9 cellular contexts compared by ENCODE assay signal in genomic region chr19:56838930-56839664, GRCh38. TPM values are rescaled to one million over a fixed set of nuclear protein-coding genes. Genes with fewer than 3 reads are reported as not detected.
DNase-seq lines count a peak whose midpoint lies in the region; ATAC-seq, FAIRE-seq and TF ChIP-seq lines count a peak whose summit lies in the region.
"Had no signal": no experiment of that assay in that cellular context is flagged by ENCODE, and none has a peak within 500 bp of the region (broad histone marks: within the 10 kb centered on the region; RNA-seq: fewer than 3 reads in every experiment).

No MANE protein-coding gene starts in this region.

- H3K9me3 ChIP-seq in K562 (replicated peaks; ENCODE audit: control insufficient read depth, insufficient read depth, low read depth, low read length), result peaks cover 2% of the 10 kb centered on the region; the same call in 1 of the 2 replicates
- peaks cover 0 to 88% (median 50%) of the 10 kb centered on the region in 8 donors for H3K9me3 ChIP-seq in spleen

- H4K20me1 ChIP-seq in KMS-11 (ENCODE audit: insufficient read depth) (no peaks in the 10 kb centered on the region), K562 (replicated peaks; ENCODE audit: control insufficient read depth, insufficient read depth, low read length) (no peaks in the 10 kb centered on the region)

- BruUV-seq in K562 (replicated peaks; lab: Mats Ljungman, UMichigan), result no TSS peak

- TF ChIP-seq CTCF in KMS-11 (conservative IDR thresholded peaks at IDR 0.05; ENCODE audit: low read depth, low read length), result no peak
- no peak for TF ChIP-seq CTCF in K562 (IDR thresholded peaks at IDR 0.05 in 2 of 3, conservative IDR thresholded peaks at IDR 0.05 in 1 of 3; ENCODE audit: insufficient read depth in 2 of 3, low read depth in 1 of 3, low read length in 3 of 3)
- no peak for TF ChIP-seq CTCF in kidney epithelial cell (IDR thresholded peaks at IDR 0.05; ENCODE audit: insufficient read depth, low read length, poor library complexity, severe bottlenecking)
- TF ChIP-seq CTCF in spleen (IDR thresholded peaks at IDR 0.05 in 8 of 11, conservative IDR thresholded peaks at IDR 0.05 in 3 of 11), result no peak

- H3K27ac ChIP-seq in KMS-11 (peak overlapping the region; percentile 74), K562 (ENCODE audit: extremely low read depth, low read depth, low read length) (no peak overlapping the region), spleen (peak overlapping the region in 7 of 8 donors; percentile 26 to 81 (median 76))

- TF ChIP-seq POLR2A in K562 (conservative IDR thresholded peaks at IDR 0.05) (no peak), spleen (IDR thresholded peaks at IDR 0.05) (no peak)

- whole genome bisulfite sequencing in K562 (ENCODE audit: insufficient coverage, low coverage, missing lambda C conversion rate), result 40% methylated on average over 33 of the region's 33 CpGs
- WGBS in spleen, 5 donors, result 44 to 69% (median 49%) methylated on average over 29 to 33 of the region's 33 CpGs

- TF ChIP-seq EP300 in K562 (IDR thresholded peaks at IDR 0.05; ENCODE audit: low read length), result no peak

- FAIRE-seq in K562 (lab: Jason Lieb, UNC), result no peak

- H3K27me3 Mint-ChIP-seq in activated CD4-positive, alpha-beta memory T cell treated with anti-CD3 and anti-CD28 coated beads, Interleukin-2, amount 10 ng/mL, durations not matched to agents 7 days and 5 days, result peaks cover 2% of the 10 kb centered on the region

- H3K9me1 ChIP-seq in K562 (ENCODE audit: control insufficient read depth, insufficient read depth, low read length), result no peaks in the 10 kb centered on the region

- POLR2A ChIA-PET in K562 (lab: Yijun Ruan, JAX), result no interaction called here
- POLR2A ChIA-PET in activated CD4-positive, alpha-beta memory T cell treated with anti-CD3 and anti-CD28 coated beads, Interleukin-2, amount 10 ng/mL, durations not matched to agents 7 days and 5 days (lab: Charles Lee), result no interaction called here

- DNase-seq in K562 (ENCODE audit: extremely low read depth in 1 of 4, low spot score in 3 of 4) (no peak), kidney epithelial cell (ENCODE audit: low read depth) (peak; percentile 85), spleen (peak; percentile 84)
- no peak for DNase-seq in activated CD4-positive, alpha-beta memory T cell treated with anti-CD3 and anti-CD28 coated beads, Interleukin-2, amount 10 ng/mL, durations not matched to agents 7 days and 5 days

- in situ Hi-C loops in K562 (cut with MboI), result no loop called here

- no peaks in the 10 kb centered on the region for H3K36me3 ChIP-seq in KMS-11 (ENCODE audit: insufficient read depth)
- H3K36me3 ChIP-seq in K562 (ENCODE audit: control insufficient read depth, insufficient read depth, low read length), result no peaks in the 10 kb centered on the region
- no peaks in the 10 kb centered on the region for H3K36me3 ChIP-seq in kidney epithelial cell (ENCODE audit: control insufficient read depth, insufficient read depth, low read length)
- H3K36me3 ChIP-seq in spleen, result no peaks in the 10 kb centered on the region

- no peaks in the 10 kb centered on the region for H3K79me2 ChIP-seq in KMS-11 (ENCODE audit: insufficient read depth, low read depth)
- no peaks in the 10 kb centered on the region for H3K79me2 ChIP-seq in K562 (ENCODE audit: control insufficient read depth, insufficient read depth, low read length)

- H3K4me1 ChIP-seq in KMS-11 (ENCODE audit: low read depth, poor library complexity, severe bottlenecking) (peaks cover 5% of the 10 kb centered on the region), K562 (replicated peaks in 1 of 2; ENCODE audit: control insufficient read depth in 2 of 2, insufficient read depth in 2 of 2, low read length in 2 of 2) (no peaks in the 10 kb centered on the region), spleen (peaks cover 0 to 10% (median 0%) of the 10 kb centered on the region in 6 donors)

- no peak overlapping the region for H3K4me3 Mint-ChIP-seq in activated CD4-positive, alpha-beta memory T cell treated with anti-CD3 and anti-CD28 coated beads, Interleukin-2, amount 10 ng/mL, durations not matched to agents 7 days and 5 days

- CTCF ChIA-PET in K562 (lab: Yijun Ruan, JAX; ENCODE audit: low intra/inter-chr PET ratio), result no interaction called here
- CTCF ChIA-PET in activated CD4-positive, alpha-beta memory T cell treated with anti-CD3 and anti-CD28 coated beads, Interleukin-2, amount 10 ng/mL, durations not matched to agents 7 days and 5 days (lab: Charles Lee), result interaction anchor here (0.7 kb wide), 1 partner anchor 262 kb away, joined by 3 read pairs; no protein-coding TSS in a partner anchor

- H3K4me2 ChIP-seq in KMS-11 (no peak overlapping the region), K562 (ENCODE audit: insufficient read depth, low read length) (no peak overlapping the region)

- H3K4me3 ChIP-seq in KMS-11 (IDR thresholded peaks at IDR 0.05; ENCODE audit: insufficient read depth, low read depth, low read length) (no peak overlapping the region), K562 (no peak overlapping the region), kidney epithelial cell (ENCODE audit: low read depth, low read length) (peak overlapping the region; percentile 4), spleen (peak overlapping the region in 5 of 8 donors; percentile 33 to 63 (median 37))

- intact Hi-C loops in K562 (cut with micrococcal nuclease), result no loop called here
- intact Hi-C loops in spleen (cut with DNase I; ENCODE audit: low total_unique reads), result no loop called here

- peaks cover 2% of the 10 kb centered on the region for H3K4me1 Mint-ChIP-seq in activated CD4-positive, alpha-beta memory T cell treated with anti-CD3 and anti-CD28 coated beads, Interleukin-2, amount 10 ng/mL, durations not matched to agents 7 days and 5 days

- H3K27ac Mint-ChIP-seq in activated CD4-positive, alpha-beta memory T cell treated with anti-CD3 and anti-CD28 coated beads, Interleukin-2, amount 10 ng/mL, durations not matched to agents 7 days and 5 days, result no peak overlapping the region

- H3K27me3 ChIP-seq in KMS-11 (ENCODE audit: insufficient read depth, low read depth) (no peaks in the 10 kb centered on the region), K562 (ENCODE audit: control insufficient read depth in 2 of 2, insufficient read depth in 2 of 2, low read length in 2 of 2) (no peaks in the 10 kb centered on the region), kidney epithelial cell (ENCODE audit: control insufficient read depth, insufficient read depth, low read length) (peaks cover 8% of the 10 kb centered on the region), spleen (replicated peaks in 1 of 7) (peaks cover 0 to 58% (median 9%) of the 10 kb centered on the region in 7 donors)

- H3K9ac ChIP-seq in KMS-11 (peak overlapping the region; percentile 33; the same call in 1 of the 2 replicates), K562 (ENCODE audit: insufficient read depth in 1 of 2, low read depth in 2 of 2, low read length in 2 of 2) (no peak overlapping the region)

- H3K36me3 Mint-ChIP-seq in activated CD4-positive, alpha-beta memory T cell treated with anti-CD3 and anti-CD28 coated beads, Interleukin-2, amount 10 ng/mL, durations not matched to agents 7 days and 5 days (ENCODE audit: low read depth), result peaks cover 19% of the 10 kb centered on the region

- TF ChIP-seq RAD21 in K562 (CRISPR knock-in tag; conservative IDR thresholded peaks at IDR 0.05 in 1 of 2, IDR thresholded peaks at IDR 0.05 in 1 of 2), result no peak

- ATAC-seq in K562 (no peak), HG02884 (IDR thresholded peaks at IDR 0.05; ENCODE audit: unreplicated experiment) (no peak), HG02610 (IDR thresholded peaks at IDR 0.05; ENCODE audit: unreplicated experiment) (no peak), GM21360 (IDR thresholded peaks at IDR 0.05; ENCODE audit: unreplicated experiment) (no peak)

- peaks cover 51% of the 10 kb centered on the region for H3K9me3 Mint-ChIP-seq in activated CD4-positive, alpha-beta memory T cell treated with anti-CD3 and anti-CD28 coated beads, Interleukin-2, amount 10 ng/mL, durations not matched to agents 7 days and 5 days

- H2AFZ ChIP-seq in KMS-11 (ENCODE audit: low read depth) (peak overlapping the region; percentile 78; the same call in 1 of the 2 replicates), K562 (ENCODE audit: low read depth, low read length) (no peak overlapping the region)

RNA-seq across cellular contexts. Expression of gene PEG3, which starts 1.4 kb away (rescaled TPM):
- not detected in 2 replicates for total RNA-seq in K562 (2011; cell fraction: chromatin; rRNA removed; ENCODE audit: low replicate concordance)
- not detected in 2 replicates for total RNA-seq in K562 (2011; cell fraction: nucleolus; rRNA removed)
- total RNA-seq in K562 (2011; cell fraction: nucleoplasm; rRNA removed), result not detected in 2 replicates
- not detected in 2 replicates for total RNA-seq in K562 (2014; rRNA removed)
- not detected in 2 replicates for total RNA-seq in K562 (2014; rRNA removed; fragmentation: Illumina TruSeq; extraction: Trizol)
- not detected in 2 replicates for total RNA-seq in K562 (2015; rRNA removed; fragmentation: Illumina TruSeq; extraction: Trizol)
- 0.34 and 0.40 TPM in 2 replicates for total RNA-seq in K562 (2021)
- polyA plus RNA-seq in K562 (2011; rRNA removed), result not detected in 2 replicates
- not detected in 2 replicates for polyA plus RNA-seq in K562 (2011; cell fraction: cytosol; rRNA removed)
- 0.03 TPM in 1 of 2 replicates, not detected in the other for polyA plus RNA-seq in K562 (2011; cell fraction: nucleus; rRNA removed)
- polyA plus RNA-seq in K562 (2012), result 0.01 TPM in 1 of 2 replicates, not detected in the other
- polyA plus RNA-seq in K562 (2014; fragmentation: Illumina TruSeq; extraction: Trizol), result not detected in 2 replicates
- polyA plus RNA-seq in K562 (2014; fragmentation: Nextera tagmentation; extraction: Ambion mirVana), result under 1 TPM in 1 of 2 experiments, not detected in 1; 0.04 TPM
- not detected in 2 replicates for polyA plus RNA-seq in K562 (2014; rRNA removed)
- polyA minus RNA-seq in K562 (2011; rRNA and poly(A)+ RNA removed), result not detected in 2 replicates
- 1.2 TPM in 1 of 2 replicates, not detected in the other for polyA minus RNA-seq in K562 (2011; cell fraction: cytosol; rRNA and poly(A)+ RNA removed)
- not detected in 2 replicates for polyA minus RNA-seq in K562 (2011; cell fraction: nucleus; rRNA and poly(A)+ RNA removed)
- 2.1 and 2.6 TPM in 2 replicates for total RNA-seq in kidney epithelial cell
- total RNA-seq in spleen, result 10 to 100 TPM in 1 of 7 donors, 1 to 10 TPM in 6; 1.1 to 11.3 (median 4.1) TPM
- under 1 TPM; 0.20 to 0.29 (median 0.27) TPM for polyA plus RNA-seq in spleen
- not detected for total RNA-seq in activated CD4-positive, alpha-beta memory T cell treated with anti-CD3 and anti-CD28 coated beads, Interleukin-2, amount 10 ng/mL, durations not matched to agents 7 days and 5 days
- total RNA-seq: HT1080 had no signal

RNA-seq across cellular contexts. Expression of gene ZIM2, which starts 1.4 kb away (rescaled TPM):
- total RNA-seq in K562 (2011; cell fraction: chromatin; rRNA removed; ENCODE audit: low replicate concordance), result not detected in 2 replicates
- total RNA-seq in K562 (2011; cell fraction: nucleolus; rRNA removed), result not detected in 2 replicates
- not detected in 2 replicates for total RNA-seq in K562 (2011; cell fraction: nucleoplasm; rRNA removed)
- not detected in 2 replicates for total RNA-seq in K562 (2014; rRNA removed)
- not detected in 2 replicates for total RNA-seq in K562 (2014; rRNA removed; fragmentation: Illumina TruSeq; extraction: Trizol)
- not detected in 2 replicates for total RNA-seq in K562 (2015; rRNA removed; fragmentation: Illumina TruSeq; extraction: Trizol)
- not detected in 2 replicates for total RNA-seq in K562 (2021)
- polyA plus RNA-seq in K562 (2011; rRNA removed), result not detected in 2 replicates
- not detected in 2 replicates for polyA plus RNA-seq in K562 (2011; cell fraction: cytosol; rRNA removed)
- not detected in 2 replicates for polyA plus RNA-seq in K562 (2011; cell fraction: nucleus; rRNA removed)
- polyA plus RNA-seq in K562 (2012), result not detected in 2 replicates
- not detected in 2 replicates for polyA plus RNA-seq in K562 (2014; fragmentation: Illumina TruSeq; extraction: Trizol)
- polyA plus RNA-seq in K562 (2014; fragmentation: Nextera tagmentation; extraction: Ambion mirVana), result not detected
- polyA plus RNA-seq in K562 (2014; rRNA removed), result not detected in 2 replicates
- polyA minus RNA-seq in K562 (2011; rRNA and poly(A)+ RNA removed), result not detected in 2 replicates
- not detected in 2 replicates for polyA minus RNA-seq in K562 (2011; cell fraction: cytosol; rRNA and poly(A)+ RNA removed)
- not detected in 2 replicates for polyA minus RNA-seq in K562 (2011; cell fraction: nucleus; rRNA and poly(A)+ RNA removed)
- total RNA-seq in kidney epithelial cell, result 0.07 TPM in 1 of 2 replicates, not detected in the other
- total RNA-seq in spleen, result under 1 TPM in 1 of 7 donors, not detected in 6; 0.73 TPM
- not detected for polyA plus RNA-seq in spleen
- total RNA-seq in activated CD4-positive, alpha-beta memory T cell treated with anti-CD3 and anti-CD28 coated beads, Interleukin-2, amount 10 ng/mL, durations not matched to agents 7 days and 5 days, result not detected
- total RNA-seq: HT1080 had no signal

Comparison
In these comparisons a context has a peak if more than half of its experiments do, and no peak if none do; other contexts are left out.
1. H3K4me3 ChIP-seq: peak in kidney epithelial cell (single experiment) and spleen (5 of 8); none in KMS-11 (single experiment) and K562 (single experiment).
2. DNase-seq: peak in kidney epithelial cell (single experiment) and spleen (single experiment); none in K562 (0 of 4) and activated CD4-positive, alpha-beta memory T cell treated with anti-CD3 and anti-CD28 coated beads, Interleukin-2, amount 10 ng/mL, durations not matched to agents 7 days and 5 days (single experiment).